14 cellular contexts compared by ENCODE assay signal in the genomic region with DNA sequence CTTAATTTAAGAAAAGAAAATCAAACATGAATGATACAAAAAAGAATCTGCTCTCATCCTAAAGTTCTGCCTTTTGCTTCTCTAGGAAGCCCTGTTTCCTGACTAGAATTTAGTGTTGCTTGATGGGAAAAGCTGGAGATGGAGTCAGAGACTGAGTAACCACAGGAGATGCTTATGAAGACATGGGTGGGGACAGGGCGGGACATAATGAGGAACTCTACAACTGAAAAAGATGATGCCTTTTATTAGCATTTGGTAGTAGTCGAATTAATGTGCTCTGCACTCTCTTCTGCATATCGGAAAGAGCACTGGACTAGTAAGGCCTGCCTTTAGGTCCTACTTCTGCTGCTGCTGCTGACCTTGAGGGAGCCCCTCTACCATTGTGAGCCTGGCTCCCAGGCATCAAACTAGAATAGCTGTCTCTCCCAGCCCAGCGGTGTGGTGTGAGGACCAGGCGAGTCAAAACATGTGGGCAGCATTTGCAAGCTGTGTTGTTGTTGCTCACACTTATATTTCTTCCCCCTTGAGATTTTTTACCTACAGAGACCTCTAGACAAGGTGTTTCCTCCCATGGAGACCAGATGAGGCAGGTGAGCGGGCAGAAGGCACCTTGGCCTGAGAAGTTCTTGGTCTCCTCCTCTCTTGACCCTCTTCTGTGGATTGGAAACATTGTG.
DNase-seq lines count a peak whose midpoint lies in the region; ATAC-seq and TF ChIP-seq lines count a peak whose summit lies in the region.
"Had no signal": no experiment of that assay in that cellular context is flagged by ENCODE, and none has a peak within 500 bp of the region (broad histone marks: within the 10 kb centered on the region; RNA-seq: fewer than 3 reads in every experiment).

No MANE protein-coding gene starts in this region.

- CTCF ChIA-PET in activated CD8-positive, alpha-beta memory T cell treated with anti-CD3 and anti-CD28 coated beads, Interleukin-2, amount 10 ng/mL, durations not matched to agents 7 days and 5 days (lab: Charles Lee): interaction anchor here (1.3 to 3.9 kb wide), 2 partner anchors 19 to 94 kb away, joined by 7 to 13 read pairs; no protein-coding TSS in a partner anchor
- CTCF ChIA-PET in activated CD8-positive, alpha-beta T cell treated with anti-CD3 and anti-CD28 coated beads for 36 hours (lab: Charles Lee): interaction anchor here (1.3 to 4.5 kb wide), 4 partner anchors 9 to 90 kb away, joined by 4 to 44 read pairs (median 4); no protein-coding TSS in a partner anchor

- H3K9me3 ChIP-seq in lower lobe of right lung (no peaks in the 10 kb centered on the region), thoracic aorta (no peaks in the 10 kb centered on the region)
- H3K9me3 ChIP-seq: psoas muscle, tibial artery had no signal

- H3K4me1 ChIP-seq in lower lobe of right lung: peaks cover 73% of the 10 kb centered on the region
- peaks cover 17 to 54% of the 10 kb centered on the region in 2 donors for H3K4me1 ChIP-seq in thoracic aorta (ENCODE audit: control insufficient read depth in 1 of 2, low read depth in 2 of 2)

- H3K36me3 ChIP-seq in lower lobe of right lung (no peaks in the 10 kb centered on the region), thoracic aorta (no peaks in the 10 kb centered on the region)
- H3K36me3 ChIP-seq: tibial artery had no signal

- H3K27ac ChIP-seq in lower lobe of right lung (peak overlapping the region; percentile 52), thoracic aorta (peak overlapping the region; percentile 11 to 12)
- H3K27ac ChIP-seq: psoas muscle had no signal

- H3K27ac Mint-ChIP-seq in activated CD8-positive, alpha-beta memory T cell treated with anti-CD3 and anti-CD28 coated beads, Interleukin-2, amount 10 ng/mL, durations not matched to agents 7 days and 5 days: peak overlapping the region; percentile 2
- H3K27ac Mint-ChIP-seq in activated CD8-positive, alpha-beta T cell treated with anti-CD3 and anti-CD28 coated beads for 36 hours: peak overlapping the region; percentile 16
- H3K27ac Mint-ChIP-seq: T-helper 2 cell treated with Interferon-gamma antibody and Interleukin-4, amounts not matched to agents 5 μg/mL and 100 μg/mL, for 36 hours had no signal

- H3K27me3 ChIP-seq in lower lobe of right lung (ENCODE audit: low read depth) (no peaks in the 10 kb centered on the region), thoracic aorta (replicated peaks; ENCODE audit: insufficient read depth) (no peaks in the 10 kb centered on the region)
- H3K27me3 ChIP-seq: tibial artery had no signal

- no peaks in the 10 kb centered on the region for H3K9me3 Mint-ChIP-seq in activated CD8-positive, alpha-beta memory T cell treated with anti-CD3 and anti-CD28 coated beads, Interleukin-2, amount 10 ng/mL, durations not matched to agents 7 days and 5 days (ENCODE audit: low read depth)
- H3K9me3 Mint-ChIP-seq in activated CD8-positive, alpha-beta T cell treated with anti-CD3 and anti-CD28 coated beads for 36 hours: no peaks in the 10 kb centered on the region
- H3K9me3 Mint-ChIP-seq: IgD-negative memory B cell; T-helper 2 cell treated with Interferon-gamma antibody and Interleukin-4, amounts not matched to agents 5 μg/mL and 100 μg/mL, for 36 hours had no signal

- H3K4me3 Mint-ChIP-seq in activated CD8-positive, alpha-beta memory T cell treated with anti-CD3 and anti-CD28 coated beads, Interleukin-2, amount 10 ng/mL, durations not matched to agents 7 days and 5 days: no peak overlapping the region
- H3K4me3 Mint-ChIP-seq in activated CD8-positive, alpha-beta T cell treated with anti-CD3 and anti-CD28 coated beads for 36 hours: no peak overlapping the region
- H3K4me3 Mint-ChIP-seq: T-helper 2 cell treated with Interferon-gamma antibody and Interleukin-4, amounts not matched to agents 5 μg/mL and 100 μg/mL, for 36 hours had no signal

- no peaks in the 10 kb centered on the region for H3K27me3 Mint-ChIP-seq in activated CD8-positive, alpha-beta memory T cell treated with anti-CD3 and anti-CD28 coated beads, Interleukin-2, amount 10 ng/mL, durations not matched to agents 7 days and 5 days
- H3K27me3 Mint-ChIP-seq in activated CD8-positive, alpha-beta T cell treated with anti-CD3 and anti-CD28 coated beads for 36 hours: no peaks in the 10 kb centered on the region
- H3K27me3 Mint-ChIP-seq: IgD-negative memory B cell had no signal

- no peak for TF ChIP-seq CTCF in activated CD8-positive, alpha-beta T cell treated with anti-CD3 and anti-CD28 coated beads for 36 hours (IDR thresholded peaks at IDR 0.05)
- no peak for TF ChIP-seq CTCF in lower lobe of right lung (IDR thresholded peaks at IDR 0.05)
- TF ChIP-seq CTCF in thoracic aorta (IDR thresholded peaks at IDR 0.05): no peak

- peaks cover 32% of the 10 kb centered on the region for H3K36me3 Mint-ChIP-seq in activated CD8-positive, alpha-beta memory T cell treated with anti-CD3 and anti-CD28 coated beads, Interleukin-2, amount 10 ng/mL, durations not matched to agents 7 days and 5 days
- peaks cover 19% of the 10 kb centered on the region for H3K36me3 Mint-ChIP-seq in activated CD8-positive, alpha-beta T cell treated with anti-CD3 and anti-CD28 coated beads for 36 hours (ENCODE audit: low read depth)

- no peak for ATAC-seq in activated CD8-positive, alpha-beta memory T cell treated with anti-CD3 and anti-CD28 coated beads, Interleukin-2, amount 10 ng/mL, durations not matched to agents 7 days and 5 days
- ATAC-seq in activated CD8-positive, alpha-beta T cell treated with anti-CD3 and anti-CD28 coated beads for 36 hours: no peak
- ATAC-seq in lower lobe of right lung (no peak), thoracic aorta (ENCODE audit: insufficient number of reproducible peaks, low FRiP score, low read depth) (no peak)
- ATAC-seq: HCT116 had no signal

- DNase-seq in activated CD8-positive, alpha-beta memory T cell treated with anti-CD3 and anti-CD28 coated beads, Interleukin-2, amount 10 ng/mL, durations not matched to agents 7 days and 5 days: no peak
- DNase-seq in activated CD8-positive, alpha-beta memory T cell treated with anti-CD3 and anti-CD28 coated beads for 24 hours: no peak
- no peak for DNase-seq in activated CD8-positive, alpha-beta T cell treated with anti-CD3 and anti-CD28 coated beads for 36 hours
- DNase-seq in lower lobe of right lung (no peak), thoracic aorta (ENCODE audit: low spot score) (no peak), LoVo (ENCODE audit: low spot score) (no peak), germinal center (ENCODE audit: low spot score) (no peak), NAMALWA (ENCODE audit: low spot score) (no peak)
- DNase-seq: psoas muscle had no signal

- POLR2A ChIA-PET in activated CD8-positive, alpha-beta T cell treated with anti-CD3 and anti-CD28 coated beads for 36 hours (lab: Charles Lee): interaction anchor here (0.9 to 3.4 kb wide), 4 partner anchors 9 to 27 kb away, joined by 3 to 15 read pairs (median 6); no protein-coding TSS in a partner anchor

- intact Hi-C loops in activated CD8-positive, alpha-beta T cell treated with anti-CD3 and anti-CD28 coated beads for 36 hours (cut with micrococcal nuclease): no loop called here
- intact Hi-C loops in lower lobe of right lung (cut with DNase I): no loop called here

- H3K4me3 ChIP-seq in lower lobe of right lung (no peak overlapping the region), thoracic aorta (no peak overlapping the region)
- H3K4me3 ChIP-seq: lung, psoas muscle, tibial artery had no signal

- peaks cover 83% of the 10 kb centered on the region for H3K4me1 Mint-ChIP-seq in activated CD8-positive, alpha-beta memory T cell treated with anti-CD3 and anti-CD28 coated beads, Interleukin-2, amount 10 ng/mL, durations not matched to agents 7 days and 5 days
- peaks cover 90% of the 10 kb centered on the region for H3K4me1 Mint-ChIP-seq in activated CD8-positive, alpha-beta T cell treated with anti-CD3 and anti-CD28 coated beads for 36 hours (ENCODE audit: low read depth)
